ENCODE assay signal across 25 cellular contexts in genomic region chr14:54533100-54533499, GRCh38. TPM values are rescaled to one million over a fixed set of nuclear protein-coding genes. Genes with fewer than 3 reads are reported as not detected.
DNase-seq lines count a peak whose midpoint lies in the region; ATAC-seq, FAIRE-seq and TF ChIP-seq lines count a peak whose summit lies in the region.
"Had no signal": no experiment of that assay in that cellular context is flagged by ENCODE, and none has a peak within 500 bp of the region (broad histone marks: within the 10 kb centered on the region; RNA-seq: fewer than 3 reads in every experiment).

No MANE protein-coding gene starts in this region.

- no peak overlapping the region for H3K4me3 Mint-ChIP-seq in activated T-helper 17 cell treated with anti-CD3 and anti-CD28 coated beads, Interleukin-2, amount 50 U/mL, for 72 hours
- H3K4me3 Mint-ChIP-seq in activated CD4-positive, alpha-beta T cell treated with anti-CD3 and anti-CD28 coated beads, Interleukin-2, amount 10 ng/mL, durations not matched to agents 7 days and 5 days: no peak overlapping the region
- H3K4me3 Mint-ChIP-seq in stimulated activated naive CD8-positive, alpha-beta T cell treated with anti-CD3 and anti-CD28 coated beads, Interleukin-15, amount 100 ng/mL, for 72 hours: no peak overlapping the region
- H3K4me3 Mint-ChIP-seq: activated CD4-positive, alpha-beta memory T cell treated with anti-CD3 and anti-CD28 coated beads for 36 hours; activated naive CD4-positive, alpha-beta T cell treated with anti-CD3 and anti-CD28 coated beads for 36 hours; central memory CD8-positive, alpha-beta T cell; stimulated activated naive CD8-positive, alpha-beta T cell treated with anti-CD3 and anti-CD28 coated beads, Interleukin-15, Interleukin-2, amounts not matched to agents 100 ng/mL and 50 ng/mL, for 24 hours; type B pancreatic cell had no signal

- CTCF ChIA-PET in activated CD4-positive, alpha-beta T cell treated with anti-CD3 and anti-CD28 coated beads, Interleukin-2, amount 10 ng/mL, durations not matched to agents 7 days and 5 days (lab: Charles Lee): no interaction called here
- CTCF ChIA-PET in HepG2 (lab: Yijun Ruan, JAX; ENCODE audit: low intra/inter-chr PET ratio, low total read pairs): no interaction called here

- H3K79me2 ChIP-seq in HepG2 (ENCODE audit: insufficient read depth, low read length): no peaks in the 10 kb centered on the region

- POLR2A ChIA-PET in activated CD4-positive, alpha-beta T cell treated with anti-CD3 and anti-CD28 coated beads, Interleukin-2, amount 10 ng/mL, durations not matched to agents 7 days and 5 days (lab: Charles Lee): no interaction called here
- POLR2A ChIA-PET in HepG2 (lab: Yijun Ruan, JAX): no interaction called here

- no peak for DNase-seq in activated CD4-positive, alpha-beta T cell treated with anti-CD3 and anti-CD28 coated beads, Interleukin-2, amount 10 ng/mL, durations not matched to agents 7 days and 5 days
- DNase-seq in stimulated activated naive CD8-positive, alpha-beta T cell treated with anti-CD3 and anti-CD28 coated beads, Interleukin-15, amount 100 ng/mL, for 72 hours: no peak
- DNase-seq in stimulated activated naive CD8-positive, alpha-beta T cell treated with anti-CD3 and anti-CD28 coated beads, Interleukin-15, Interleukin-2, amounts not matched to agents 100 U/mL and 50 U/mL, for 24 hours: no peak
- no peak for DNase-seq in HepG2 (ENCODE audit: low spot score)
- DNase-seq: activated CD4-positive, alpha-beta memory T cell treated with anti-CD3 and anti-CD28 coated beads for 36 hours; activated naive CD4-positive, alpha-beta T cell treated with anti-CD3 and anti-CD28 coated beads for 36 hours; activated T-cell treated with anti-CD3 and anti-CD28 coated beads, Interleukin-2, amount 50 U/mL, for 1 hour; anterior cingulate cortex; DMS 273 treated with DMSO at 0.1 percent for 48 hours; effector CD4-positive, alpha-beta T cell; lower lobe of right lung; NCI-H146; NCI-H345; NK-92 treated with Interleukin-12 subunit alpha and Interleukin-12 subunit beta, amount 100 ng/mL, for 24 hours; T-helper 1 cell had no signal

- WGBS in HepG2 (ENCODE audit: low lambda C conversion rate): 97% methylated on average over 1 of the region's 1 CpG

- TF ChIP-seq RAD21 in HepG2 (CRISPR knock-in tag; IDR thresholded peaks at IDR 0.05): no peak

- in situ Hi-C loops in HepG2 (cut with HindIII; ENCODE audit: extremely low pct_ligation_motif_present, low pct_unique_long_range_greater_than_20kb): no loop called here

- no peak overlapping the region for H3K9ac ChIP-seq in HepG2 (ENCODE audit: insufficient read depth, low read depth, low read length)
- H3K9ac ChIP-seq: BLaER1 treated with 17β-estradiol and CSF1 and Interleukin-3, amounts not matched to agents 10 nM and 100 nM had no signal

- H3K4me2 ChIP-seq in HepG2 (ENCODE audit: low read depth, low read length): no peak overlapping the region

- BruUV-seq in HepG2 (replicated peaks; lab: Mats Ljungman, UMichigan): no TSS peak

- TF ChIP-seq POLR2A in HepG2 (IDR thresholded peaks at IDR 0.05; ENCODE audit: insufficient read depth in 1 of 2, low read depth in 2 of 2, low read length in 2 of 2): no peak

- no peak overlapping the region for H3K4me3 ChIP-seq in HepG2 (replicated peaks in 1 of 3; ENCODE audit: insufficient read depth in 1 of 3, low read depth in 2 of 3, low read length in 3 of 3)
- H3K4me3 ChIP-seq: BLaER1 treated with 17β-estradiol and CSF1 and Interleukin-3, amounts not matched to agents 10 nM and 100 nM; lower lobe of right lung had no signal

- no peaks in the 10 kb centered on the region for H3K9me3 ChIP-seq in HepG2 (ENCODE audit: low read length)
- H3K9me3 ChIP-seq: BLaER1 treated with 17β-estradiol and CSF1 and Interleukin-3, amounts not matched to agents 10 nM and 100 nM; lower lobe of right lung had no signal

- H3K27me3 ChIP-seq in HepG2 (ENCODE audit: control insufficient read depth in 1 of 2, insufficient read depth in 2 of 2, low read length in 2 of 2): no peaks in the 10 kb centered on the region
- H3K27me3 ChIP-seq: BLaER1 treated with 17β-estradiol and CSF1 and Interleukin-3, amounts not matched to agents 10 nM and 100 nM had no signal

- no peaks in the 10 kb centered on the region for H3K4me1 Mint-ChIP-seq in activated T-helper 17 cell treated with anti-CD3 and anti-CD28 coated beads, Interleukin-2, amount 50 U/mL, for 72 hours
- peaks cover 5% of the 10 kb centered on the region for H3K4me1 Mint-ChIP-seq in activated CD4-positive, alpha-beta T cell treated with anti-CD3 and anti-CD28 coated beads, Interleukin-2, amount 10 ng/mL, durations not matched to agents 7 days and 5 days
- peaks cover 7% of the 10 kb centered on the region for H3K4me1 Mint-ChIP-seq in stimulated activated naive CD8-positive, alpha-beta T cell treated with anti-CD3 and anti-CD28 coated beads, Interleukin-15, amount 100 ng/mL, for 72 hours
- H3K4me1 Mint-ChIP-seq: central memory CD8-positive, alpha-beta T cell had no signal

- no peaks in the 10 kb centered on the region for H4K20me1 ChIP-seq in HepG2 (ENCODE audit: insufficient read depth, low read length)
- H4K20me1 ChIP-seq: BLaER1 treated with 17β-estradiol and CSF1 and Interleukin-3, amounts not matched to agents 10 nM and 100 nM had no signal

- ATAC-seq in GM18502 (IDR thresholded peaks at IDR 0.05; ENCODE audit: poor library complexity, unreplicated experiment) (peak; percentile 22), GM21390 (IDR thresholded peaks at IDR 0.05; ENCODE audit: unreplicated experiment) (peak; percentile 11), HG03139 (IDR thresholded peaks at IDR 0.05; ENCODE audit: unreplicated experiment) (peak; percentile 23), HepG2 (no peak)
- ATAC-seq in activated T-helper 17 cell treated with anti-CD3 and anti-CD28 coated beads, Interleukin-2, amount 50 U/mL, for 72 hours (replicated peaks): no peak
- no peak for ATAC-seq in stimulated activated naive CD8-positive, alpha-beta T cell treated with anti-CD3 and anti-CD28 coated beads, Interleukin-15, amount 100 ng/mL, for 72 hours
- ATAC-seq in stimulated activated naive CD8-positive, alpha-beta T cell treated with anti-CD3 and anti-CD28 coated beads, Interleukin-15, Interleukin-2, amounts not matched to agents 100 U/mL and 50 U/mL, for 24 hours: no peak
- ATAC-seq: lower lobe of right lung, sciatic nerve had no signal

- H3K4me1 ChIP-seq in HepG2 (ENCODE audit: insufficient read depth, low read length): peaks cover 24% of the 10 kb centered on the region
- H3K4me1 ChIP-seq: lower lobe of right lung had no signal

- intact Hi-C loops in HepG2 (cut with micrococcal nuclease; ENCODE audit: unreplicated experiment): no loop called here

- peaks cover 41% of the 10 kb centered on the region for H3K36me3 Mint-ChIP-seq in activated T-helper 17 cell treated with anti-CD3 and anti-CD28 coated beads, Interleukin-2, amount 50 U/mL, for 72 hours (ENCODE audit: low read depth)
- no peaks in the 10 kb centered on the region for H3K36me3 Mint-ChIP-seq in activated CD4-positive, alpha-beta T cell treated with anti-CD3 and anti-CD28 coated beads, Interleukin-2, amount 10 ng/mL, durations not matched to agents 7 days and 5 days (ENCODE audit: low read depth)

- H3K36me3 ChIP-seq in HepG2 (replicated peaks in 1 of 2; ENCODE audit: control insufficient read depth in 1 of 2, insufficient read depth in 2 of 2, low read length in 2 of 2): no peaks in the 10 kb centered on the region; a peak in 2 of 5 replicates

- no peak for TF ChIP-seq EP300 in HepG2 (IDR thresholded peaks at IDR 0.05; ENCODE audit: low read depth in 2 of 2, low read length in 2 of 2)
- no peak for TF ChIP-seq EP300 in HepG2 (CRISPR knock-in tag; IDR thresholded peaks at IDR 0.05; ENCODE audit: borderline replicate concordance)

- no peak overlapping the region for H3K27ac ChIP-seq in HepG2 (ENCODE audit: extremely low read length, insufficient read depth, low read length)
- H3K27ac ChIP-seq: BLaER1 treated with 17β-estradiol and CSF1 and Interleukin-3, amounts not matched to agents 10 nM and 100 nM; lower lobe of right lung had no signal

- no peak for FAIRE-seq in HepG2 (lab: Jason Lieb, UNC)
- FAIRE-seq: HTR-8/SVneo had no signal

- no peaks in the 10 kb centered on the region for H3K27me3 Mint-ChIP-seq in activated T-helper 17 cell treated with anti-CD3 and anti-CD28 coated beads, Interleukin-2, amount 50 U/mL, for 72 hours
- no peaks in the 10 kb centered on the region for H3K27me3 Mint-ChIP-seq in activated CD4-positive, alpha-beta T cell treated with anti-CD3 and anti-CD28 coated beads, Interleukin-2, amount 10 ng/mL, durations not matched to agents 7 days and 5 days
- no peaks in the 10 kb centered on the region for H3K27me3 Mint-ChIP-seq in stimulated activated naive CD8-positive, alpha-beta T cell treated with anti-CD3 and anti-CD28 coated beads, Interleukin-15, amount 100 ng/mL, for 72 hours
- H3K27me3 Mint-ChIP-seq: activated CD4-positive, alpha-beta memory T cell treated with anti-CD3 and anti-CD28 coated beads for 36 hours; central memory CD8-positive, alpha-beta T cell; stimulated activated naive CD8-positive, alpha-beta T cell treated with anti-CD3 and anti-CD28 coated beads, Interleukin-15, Interleukin-2, amounts not matched to agents 100 ng/mL and 50 ng/mL, for 24 hours; type B pancreatic cell had no signal

- no peak overlapping the region for H2AFZ ChIP-seq in HepG2 (ENCODE audit: low read length)

- no peak for TF ChIP-seq CTCF in HepG2 (CRISPR knock-in tag; IDR thresholded peaks at IDR 0.05)

- H3K27ac Mint-ChIP-seq in activated T-helper 17 cell treated with anti-CD3 and anti-CD28 coated beads, Interleukin-2, amount 50 U/mL, for 72 hours: peak overlapping the region; percentile 28
- H3K27ac Mint-ChIP-seq in activated CD4-positive, alpha-beta T cell treated with anti-CD3 and anti-CD28 coated beads, Interleukin-2, amount 10 ng/mL, durations not matched to agents 7 days and 5 days: no peak overlapping the region
- H3K27ac Mint-ChIP-seq in stimulated activated naive CD8-positive, alpha-beta T cell treated with anti-CD3 and anti-CD28 coated beads, Interleukin-15, amount 100 ng/mL, for 72 hours: peak overlapping the region in 1 of 2 donors; percentile 12
- H3K27ac Mint-ChIP-seq: activated CD4-positive, alpha-beta memory T cell treated with anti-CD3 and anti-CD28 coated beads for 36 hours; activated naive CD4-positive, alpha-beta T cell treated with anti-CD3 and anti-CD28 coated beads for 36 hours; stimulated activated naive CD8-positive, alpha-beta T cell treated with anti-CD3 and anti-CD28 coated beads, Interleukin-15, Interleukin-2, amounts not matched to agents 100 ng/mL and 50 ng/mL, for 24 hours; type B pancreatic cell had no signal

- no peaks in the 10 kb centered on the region for H3K9me3 Mint-ChIP-seq in activated T-helper 17 cell treated with anti-CD3 and anti-CD28 coated beads, Interleukin-2, amount 50 U/mL, for 72 hours
- H3K9me3 Mint-ChIP-seq in activated CD4-positive, alpha-beta T cell treated with anti-CD3 and anti-CD28 coated beads, Interleukin-2, amount 10 ng/mL, durations not matched to agents 7 days and 5 days: no peaks in the 10 kb centered on the region
- H3K9me3 Mint-ChIP-seq in stimulated activated naive CD8-positive, alpha-beta T cell treated with anti-CD3 and anti-CD28 coated beads, Interleukin-15, amount 100 ng/mL, for 72 hours: no peaks in the 10 kb centered on the region
- H3K9me3 Mint-ChIP-seq: activated CD4-positive, alpha-beta memory T cell treated with anti-CD3 and anti-CD28 coated beads for 36 hours; activated naive CD4-positive, alpha-beta T cell treated with anti-CD3 and anti-CD28 coated beads for 36 hours; central memory CD8-positive, alpha-beta T cell; stimulated activated naive CD8-positive, alpha-beta T cell treated with anti-CD3 and anti-CD28 coated beads, Interleukin-15, Interleukin-2, amounts not matched to agents 100 ng/mL and 50 ng/mL, for 24 hours; type B pancreatic cell had no signal

RNA-seq across cellular contexts. Expression of gene CGRRF1, which starts 23.4 kb away (rescaled TPM):
- total RNA-seq in activated T-helper 17 cell treated with anti-CD3 and anti-CD28 coated beads, Interleukin-2, amount 50 U/mL, for 72 hours: 10 to 100 TPM; 12.3 to 13.5 TPM
- 1 to 10 TPM; 9.6 to 9.7 TPM for total RNA-seq in activated CD4-positive, alpha-beta T cell treated with anti-CD3 and anti-CD28 coated beads, Interleukin-2, amount 10 ng/mL, durations not matched to agents 7 days and 5 days
- 13.3 and 18.2 TPM in 2 replicates for total RNA-seq in HepG2 (2016; rRNA removed; fragmentation: Illumina TruSeq; extraction: Trizol)
- 11.9 and 12.4 TPM in 2 replicates for total RNA-seq in HepG2 (2016; cell fraction: cytosol; rRNA removed; fragmentation: Illumina TruSeq; extraction: Trizol; ENCODE audit: low read depth)
- 10.9 and 19.9 TPM in 2 replicates for total RNA-seq in HepG2 (2016; cell fraction: insoluble cytoplasmic fraction; rRNA removed; fragmentation: Illumina TruSeq; extraction: Trizol)
- total RNA-seq in HepG2 (2016; cell fraction: membrane; rRNA removed; fragmentation: Illumina TruSeq; extraction: Trizol): 18.6 and 21.2 TPM in 2 replicates
- 22.0 and 22.6 TPM in 2 replicates for total RNA-seq in HepG2 (2016; cell fraction: nucleus; rRNA removed; fragmentation: Illumina TruSeq; extraction: Trizol)
- polyA plus RNA-seq in HepG2 (2011; rRNA removed): 11.3 and 16.8 TPM in 2 replicates
- 3.9 and 6.0 TPM in 2 replicates for polyA plus RNA-seq in HepG2 (2011; cell fraction: cytosol; rRNA removed)
- polyA plus RNA-seq in HepG2 (2011; cell fraction: nucleus; rRNA removed): 6.8 and 7.7 TPM in 2 replicates
- polyA plus RNA-seq in HepG2 (2012): 16.4 and 16.6 TPM in 2 replicates
- polyA plus RNA-seq in HepG2 (2016; cell fraction: cytosol; fragmentation: Illumina TruSeq; extraction: Trizol; ENCODE audit: low read depth): 13.1 and 14.1 TPM in 2 replicates
- polyA plus RNA-seq in HepG2 (2016; cell fraction: insoluble cytoplasmic fraction; fragmentation: Illumina TruSeq; extraction: Trizol; ENCODE audit: low read depth): 11.8 and 12.8 TPM in 2 replicates
- 15.1 and 15.3 TPM in 2 replicates for polyA plus RNA-seq in HepG2 (2016; cell fraction: membrane; fragmentation: Illumina TruSeq; extraction: Trizol; ENCODE audit: low read depth)
- polyA plus RNA-seq in HepG2 (2016; cell fraction: nucleus; fragmentation: Illumina TruSeq; extraction: Trizol; ENCODE audit: insufficient read depth, low read depth): 25.5 and 30.7 TPM in 2 replicates
- polyA minus RNA-seq in HepG2 (2011; rRNA and poly(A)+ RNA removed; ENCODE audit: low replicate concordance): 5.3 and 5.7 TPM in 2 replicates
- 5.4 and 7.5 TPM in 2 replicates for polyA minus RNA-seq in HepG2 (2011; cell fraction: cytosol; rRNA and poly(A)+ RNA removed)
- 14.0 and 21.4 TPM in 2 replicates for polyA minus RNA-seq in HepG2 (2011; cell fraction: nucleus; rRNA and poly(A)+ RNA removed)

RNA-seq across cellular contexts. Expression of gene SAMD4A, which starts 33.8 kb away (rescaled TPM):
- 1 to 10 TPM; 3.2 to 4.4 TPM for total RNA-seq in activated T-helper 17 cell treated with anti-CD3 and anti-CD28 coated beads, Interleukin-2, amount 50 U/mL, for 72 hours
- under 1 TPM; 0.54 to 0.62 TPM for total RNA-seq in activated CD4-positive, alpha-beta T cell treated with anti-CD3 and anti-CD28 coated beads, Interleukin-2, amount 10 ng/mL, durations not matched to agents 7 days and 5 days
- 6.9 and 13.0 TPM in 2 replicates for total RNA-seq in HepG2 (2016; rRNA removed; fragmentation: Illumina TruSeq; extraction: Trizol)
- total RNA-seq in HepG2 (2016; cell fraction: cytosol; rRNA removed; fragmentation: Illumina TruSeq; extraction: Trizol; ENCODE audit: low read depth): 38.3 and 41.9 TPM in 2 replicates
- 6.5 and 11.9 TPM in 2 replicates for total RNA-seq in HepG2 (2016; cell fraction: insoluble cytoplasmic fraction; rRNA removed; fragmentation: Illumina TruSeq; extraction: Trizol)
- total RNA-seq in HepG2 (2016; cell fraction: membrane; rRNA removed; fragmentation: Illumina TruSeq; extraction: Trizol): 12.3 and 13.3 TPM in 2 replicates
- total RNA-seq in HepG2 (2016; cell fraction: nucleus; rRNA removed; fragmentation: Illumina TruSeq; extraction: Trizol): 24.4 and 25.8 TPM in 2 replicates
- 11.7 and 11.8 TPM in 2 replicates for polyA plus RNA-seq in HepG2 (2011; rRNA removed)
- 4.9 and 6.1 TPM in 2 replicates for polyA plus RNA-seq in HepG2 (2011; cell fraction: cytosol; rRNA removed)
- 89.4 and 113 TPM in 2 replicates for polyA plus RNA-seq in HepG2 (2011; cell fraction: nucleus; rRNA removed)
- 22.3 and 23.9 TPM in 2 replicates for polyA plus RNA-seq in HepG2 (2012)
- 1.5 and 1.9 TPM in 2 replicates for polyA plus RNA-seq in HepG2 (2016; cell fraction: cytosol; fragmentation: Illumina TruSeq; extraction: Trizol; ENCODE audit: low read depth)
- 5.1 and 6.3 TPM in 2 replicates for polyA plus RNA-seq in HepG2 (2016; cell fraction: insoluble cytoplasmic fraction; fragmentation: Illumina TruSeq; extraction: Trizol; ENCODE audit: low read depth)
- polyA plus RNA-seq in HepG2 (2016; cell fraction: membrane; fragmentation: Illumina TruSeq; extraction: Trizol; ENCODE audit: low read depth): 3.2 and 3.3 TPM in 2 replicates
- 31.5 and 34.6 TPM in 2 replicates for polyA plus RNA-seq in HepG2 (2016; cell fraction: nucleus; fragmentation: Illumina TruSeq; extraction: Trizol; ENCODE audit: insufficient read depth, low read depth)
- 3.0 and 40.6 TPM in 2 replicates for polyA minus RNA-seq in HepG2 (2011; rRNA and poly(A)+ RNA removed; ENCODE audit: low replicate concordance)
- polyA minus RNA-seq in HepG2 (2011; cell fraction: cytosol; rRNA and poly(A)+ RNA removed): 26.1 and 26.2 TPM in 2 replicates
- 112 and 120 TPM in 2 replicates for polyA minus RNA-seq in HepG2 (2011; cell fraction: nucleus; rRNA and poly(A)+ RNA removed)

RNA-seq across cellular contexts. Expression of gene GMFB, which starts 44.3 kb away (rescaled TPM):
- total RNA-seq in activated T-helper 17 cell treated with anti-CD3 and anti-CD28 coated beads, Interleukin-2, amount 50 U/mL, for 72 hours: 10 to 100 TPM; 22.8 to 34.8 TPM
- 10 to 100 TPM; 35.8 to 37.2 TPM for total RNA-seq in activated CD4-positive, alpha-beta T cell treated with anti-CD3 and anti-CD28 coated beads, Interleukin-2, amount 10 ng/mL, durations not matched to agents 7 days and 5 days
- 68.2 and 103 TPM in 2 replicates for total RNA-seq in HepG2 (2016; rRNA removed; fragmentation: Illumina TruSeq; extraction: Trizol)
- total RNA-seq in HepG2 (2016; cell fraction: cytosol; rRNA removed; fragmentation: Illumina TruSeq; extraction: Trizol; ENCODE audit: low read depth): 10.0 and 15.2 TPM in 2 replicates
- 70.0 and 128 TPM in 2 replicates for total RNA-seq in HepG2 (2016; cell fraction: insoluble cytoplasmic fraction; rRNA removed; fragmentation: Illumina TruSeq; extraction: Trizol)
- total RNA-seq in HepG2 (2016; cell fraction: membrane; rRNA removed; fragmentation: Illumina TruSeq; extraction: Trizol): 24.3 and 26.6 TPM in 2 replicates
- 60.5 and 62.1 TPM in 2 replicates for total RNA-seq in HepG2 (2016; cell fraction: nucleus; rRNA removed; fragmentation: Illumina TruSeq; extraction: Trizol)
- polyA plus RNA-seq in HepG2 (2011; rRNA removed): 12.9 and 17.3 TPM in 2 replicates
- 4.5 and 9.6 TPM in 2 replicates for polyA plus RNA-seq in HepG2 (2011; cell fraction: cytosol; rRNA removed)
- polyA plus RNA-seq in HepG2 (2011; cell fraction: nucleus; rRNA removed): 8.7 and 12.8 TPM in 2 replicates
- polyA plus RNA-seq in HepG2 (2012): 18.0 and 30.6 TPM in 2 replicates
- polyA plus RNA-seq in HepG2 (2016; cell fraction: cytosol; fragmentation: Illumina TruSeq; extraction: Trizol; ENCODE audit: low read depth): 3.3 and 4.3 TPM in 2 replicates
- 66.5 and 76.4 TPM in 2 replicates for polyA plus RNA-seq in HepG2 (2016; cell fraction: insoluble cytoplasmic fraction; fragmentation: Illumina TruSeq; extraction: Trizol; ENCODE audit: low read depth)
- 14.4 and 17.7 TPM in 2 replicates for polyA plus RNA-seq in HepG2 (2016; cell fraction: membrane; fragmentation: Illumina TruSeq; extraction: Trizol; ENCODE audit: low read depth)
- 48.5 and 55.3 TPM in 2 replicates for polyA plus RNA-seq in HepG2 (2016; cell fraction: nucleus; fragmentation: Illumina TruSeq; extraction: Trizol; ENCODE audit: insufficient read depth, low read depth)
- polyA minus RNA-seq in HepG2 (2011; rRNA and poly(A)+ RNA removed; ENCODE audit: low replicate concordance): 7.9 and 9.8 TPM in 2 replicates
- 9.7 and 12.5 TPM in 2 replicates for polyA minus RNA-seq in HepG2 (2011; cell fraction: cytosol; rRNA and poly(A)+ RNA removed)
- 54.5 and 62.3 TPM in 2 replicates for polyA minus RNA-seq in HepG2 (2011; cell fraction: nucleus; rRNA and poly(A)+ RNA removed)

Comparison
In these comparisons a context has a peak if more than half of its experiments do, and no peak if none do; other contexts are left out.
1. ATAC-seq: peak in GM18502 (single experiment), GM21390 (single experiment) and HG03139 (single experiment); none in activated T-helper 17 cell treated with anti-CD3 and anti-CD28 coated beads, Interleukin-2, amount 50 U/mL, for 72 hours (single experiment), stimulated activated naive CD8-positive, alpha-beta T cell treated with anti-CD3 and anti-CD28 coated beads, Interleukin-15, amount 100 ng/mL, for 72 hours (single experiment), stimulated activated naive CD8-positive, alpha-beta T cell treated with anti-CD3 and anti-CD28 coated beads, Interleukin-15, Interleukin-2, amounts not matched to agents 100 U/mL and 50 U/mL, for 24 hours (single experiment) and HepG2 (single experiment).